1 cellular context compared by ENCODE assay signal in genomic region chr16:49750341-49751011, GRCh38.
A peak's percentile ranks its signal among the peaks of the same experiment; 100 is the strongest.
TF ChIP-seq lines count a peak whose summit lies in the region.

No MANE protein-coding gene starts in this region.

TF ChIP-seq in SK-N-SH, 30 proteins besides CTCF, POLR2A, EP300 and RAD21 (continued from another document):
- TF ChIP-seq REST (IDR thresholded peaks at IDR 0.05; ENCODE audit: low read depth, low read length) (no peak), GATA2 (CRISPR knock-in tag; IDR thresholded peaks at IDR 0.05) (peak; percentile 26; the same call in 1 of the 2 replicates)
